Comparison of ENCODE assay signal across 9 cellular contexts in genomic region chr6:30679765-30680535, GRCh38. TPM values are rescaled to one million over a fixed set of nuclear protein-coding genes. Genes with fewer than 3 reads are reported as not detected.
DNase-seq lines count a peak whose midpoint lies in the region; ATAC-seq and TF ChIP-seq lines count a peak whose summit lies in the region.
"Had no signal": no experiment of that assay in that cellular context is flagged by ENCODE, and none has a peak within 500 bp of the region (broad histone marks: within the 10 kb centered on the region; RNA-seq: fewer than 3 reads in every experiment).

No MANE protein-coding gene starts in this region.

- ATAC-seq in left colon, result no peak

- H3K27ac Mint-ChIP-seq in endothelial cell (ENCODE audit: unreplicated experiment), result no peak overlapping the region

- TF ChIP-seq POLR2A in Peyer's patch (IDR thresholded peaks at IDR 0.05), result no peak

- H3K4me1 ChIP-seq in DOHH2 (ENCODE audit: control insufficient read depth, low read length), result peaks cover 37% of the 10 kb centered on the region
- peaks cover 0 to 41% (median 9%) of the 10 kb centered on the region in 4 donors for H3K4me1 ChIP-seq in Peyer's patch
- peaks cover 31% of the 10 kb centered on the region for H3K4me1 ChIP-seq in rectal smooth muscle tissue (ENCODE audit: control insufficient read depth, insufficient read depth, low read length)

- H3K4me3 ChIP-seq in DOHH2 (ENCODE audit: low read length), result peak overlapping the region; percentile 88
- peak overlapping the region; percentile 6 to 78 (median 56) for H3K4me3 ChIP-seq in Peyer's patch
- peak overlapping the region; percentile 54 for H3K4me3 ChIP-seq in rectal smooth muscle tissue (ENCODE audit: low read length)

- H3K27me3 ChIP-seq in DOHH2 (ENCODE audit: control insufficient read depth, low read length), result no peaks in the 10 kb centered on the region
- H3K27me3 ChIP-seq in Peyer's patch, result no peaks in the 10 kb centered on the region
- no peaks in the 10 kb centered on the region for H3K27me3 ChIP-seq in rectal smooth muscle tissue (ENCODE audit: control insufficient read depth, insufficient read depth, low read length)

- peaks cover 11% of the 10 kb centered on the region for H4K20me1 ChIP-seq in DOHH2 (ENCODE audit: control insufficient read depth, insufficient read depth, low read depth, low read length)

- TF ChIP-seq CTCF in DOHH2 (IDR thresholded peaks at IDR 0.05; ENCODE audit: low read depth, low read length, poor library complexity, severe bottlenecking) (no peak), Peyer's patch (IDR thresholded peaks at IDR 0.05) (no peak), endothelial cell (IDR thresholded peaks at IDR 0.05; ENCODE audit: unreplicated experiment) (no peak)

- no peak overlapping the region for H3K9ac ChIP-seq in rectal smooth muscle tissue (ENCODE audit: low read length)

- H3K27me3 Mint-ChIP-seq in endothelial cell (ENCODE audit: unreplicated experiment), result peaks cover 16% of the 10 kb centered on the region

- peak overlapping the region; percentile 86 for H3K4me3 Mint-ChIP-seq in endothelial cell (ENCODE audit: unreplicated experiment)

- intact Hi-C loops in left colon (cut with DNase I, micrococcal nuclease), result loop anchor here (2.0 to 10.0 kb wide), 4 partner anchors 42 to 205 kb away; partner anchors contain the start of genes DDR1 (in 1 of the 2), FLOT1 (in 1 of the 2), IER3 (in 1 of the 2) and TUBB (in 1 of the 2)

- H3K9me3 Mint-ChIP-seq in endothelial cell (ENCODE audit: unreplicated experiment), result no peaks in the 10 kb centered on the region

- H3K27ac ChIP-seq in DOHH2 (ENCODE audit: low read depth, low read length), result peak overlapping the region; percentile 90
- H3K27ac ChIP-seq in Peyer's patch, result peak overlapping the region; percentile 22 to 98 (median 64)
- H3K27ac ChIP-seq in rectal smooth muscle tissue (ENCODE audit: low read depth, low read length), result peak overlapping the region; percentile 77

- peak overlapping the region; percentile 82 for H3K4me2 ChIP-seq in DOHH2 (ENCODE audit: low read length)

- no peaks in the 10 kb centered on the region for H3K9me2 ChIP-seq in DOHH2 (replicated peaks; ENCODE audit: control insufficient read depth, low read length)

- no peaks in the 10 kb centered on the region for H3K9me3 ChIP-seq in DOHH2 (ENCODE audit: control insufficient read depth, insufficient read depth, low read length)
- no peaks in the 10 kb centered on the region for H3K9me3 ChIP-seq in Peyer's patch

- DNase-seq in Peyer's patch (no peak), endothelial cell (ENCODE audit: low spot score) (no peak), left colon (no peak), NCI-H1105 (lab: John Stamatoyannopoulos, UW) (no peak), UCSD-AML1 (lab: John Stamatoyannopoulos, UW; ENCODE audit: unreplicated experiment) (no peak)
- no peak for DNase-seq in stimulated activated CD4-positive, alpha-beta T cell treated with anti-CD3 and anti-CD28 coated beads, Interleukin-1b, Interleukin-23, amount 100 ng/mL, for 48 hours
- DNase-seq: SW 1271 had no signal

- H3F3A ChIP-seq in DOHH2 (ENCODE audit: control insufficient read depth, insufficient read depth), result peaks cover 61% of the 10 kb centered on the region

- peaks cover 50% of the 10 kb centered on the region for H3K4me1 Mint-ChIP-seq in endothelial cell (ENCODE audit: unreplicated experiment)

- peaks cover 35% of the 10 kb centered on the region for H3K36me3 Mint-ChIP-seq in endothelial cell (ENCODE audit: low read depth, unreplicated experiment)

- H3K79me2 ChIP-seq in DOHH2 (ENCODE audit: control insufficient read depth, low read length), result peaks cover 69% of the 10 kb centered on the region

- peaks cover 89% of the 10 kb centered on the region for H3K36me3 ChIP-seq in DOHH2 (ENCODE audit: control insufficient read depth, low read length)
- peaks cover 0 to 24% (median 0%) of the 10 kb centered on the region in 3 donors for H3K36me3 ChIP-seq in Peyer's patch
- H3K36me3 ChIP-seq in rectal smooth muscle tissue (ENCODE audit: control insufficient read depth, insufficient read depth, low read length), result peaks cover 22% of the 10 kb centered on the region

RNA-seq across cellular contexts. Expression of gene PPP1R18, which starts 6.5 kb away (rescaled TPM):
- total RNA-seq in Peyer's patch, result 10 to 100 TPM in 2 of 4 donors, 1 to 10 TPM in 2; 4.7 to 52.8 (median 9.0) TPM
- 285 TPM for total RNA-seq in endothelial cell (ENCODE audit: unreplicated experiment)
- total RNA-seq in left colon, result 10 to 100 TPM in 1 of 2 donors, 1 to 10 TPM in 1; 6.3 to 16.7 TPM

RNA-seq across cellular contexts. Expression of gene DHX16, which starts 7.1 kb away (rescaled TPM):
- 10 to 100 TPM; 39.6 to 68.1 (median 58.2) TPM for total RNA-seq in Peyer's patch
- 38.5 TPM for total RNA-seq in endothelial cell (ENCODE audit: unreplicated experiment)
- 10 to 100 TPM; 27.8 to 34.8 TPM for total RNA-seq in left colon

RNA-seq across cellular contexts. Expression of gene NRM, which starts 10.8 kb away (rescaled TPM):
- total RNA-seq in Peyer's patch (1 to 10 TPM in 2 of 4 donors, not detected in 2; 2.0 to 2.7 TPM), endothelial cell (ENCODE audit: unreplicated experiment) (26.0 TPM), left colon (1 to 10 TPM; 4.6 to 5.4 TPM)

RNA-seq across cellular contexts. Expression of gene C6orf136, which starts 33.0 kb away (rescaled TPM):
- 100 to 1,000 TPM in 2 of 4 donors, 10 to 100 TPM in 2; 35.5 to 111 (median 83.8) TPM for total RNA-seq in Peyer's patch
- 15.1 TPM for total RNA-seq in endothelial cell (ENCODE audit: unreplicated experiment)
- 100 to 1,000 TPM in 1 of 2 donors, 10 to 100 TPM in 1; 78.9 to 101 TPM for total RNA-seq in left colon

RNA-seq across cellular contexts. Expression of gene MDC1, which starts 37.1 kb away (rescaled TPM):
- total RNA-seq in Peyer's patch (10 to 100 TPM in 3 of 4 donors, 1 to 10 TPM in 1; 7.5 to 51.2 (median 19.4) TPM), endothelial cell (ENCODE audit: unreplicated experiment) (51.7 TPM), left colon (10 to 100 TPM; 11.1 to 16.3 TPM)
